10 cellular contexts compared by ENCODE assay signal in genomic region chrY:13704039-13704930, GRCh38. TPM values are rescaled to one million over a fixed set of nuclear protein-coding genes. Genes with fewer than 3 reads are reported as not detected.
DNase-seq lines count a peak whose midpoint lies in the region; FAIRE-seq and TF ChIP-seq lines count a peak whose summit lies in the region.
"Had no signal": no experiment of that assay in that cellular context is flagged by ENCODE, and none has a peak within 500 bp of the region (broad histone marks: within the 10 kb centered on the region; RNA-seq: fewer than 3 reads in every experiment).

No MANE protein-coding gene starts in this region.

- H3K9ac ChIP-seq in Karpas-422 (ENCODE audit: low read length) = no peak overlapping the region

- no peaks in the 10 kb centered on the region for H3K9me3 ChIP-seq in Karpas-422 (ENCODE audit: low read length)

- H3K4me1 ChIP-seq in Karpas-422 (ENCODE audit: low read length) = no peaks in the 10 kb centered on the region

- H3K4me3 ChIP-seq in fibroblast of villous mesenchyme (ENCODE audit: low read depth, low read length) (peak overlapping the region; percentile 51), Karpas-422 (ENCODE audit: low read length) (no peak overlapping the region)
- H3K4me3 ChIP-seq: K562 had no signal

- H3K27me3 ChIP-seq in Karpas-422 (ENCODE audit: low read length) = no peaks in the 10 kb centered on the region

- H3K36me3 ChIP-seq in Karpas-422 (ENCODE audit: insufficient read depth, low read length) = no peaks in the 10 kb centered on the region

- no peak for FAIRE-seq in urothelium cell line (lab: Jason Lieb, UNC)
- FAIRE-seq: A204.1, K562 had no signal

- no peak overlapping the region for H3K27ac ChIP-seq in Karpas-422 (ENCODE audit: low read length)

- no peaks in the 10 kb centered on the region for H3K9me2 ChIP-seq in Karpas-422 (replicated peaks; ENCODE audit: insufficient read depth, low read length)

- TF ChIP-seq CTCF in fibroblast of villous mesenchyme (IDR thresholded peaks at IDR 0.05; ENCODE audit: insufficient read depth, low read depth, low read length) = no peak

- no peak overlapping the region for H2AFZ ChIP-seq in Karpas-422 (ENCODE audit: low read length)

- H3K4me2 ChIP-seq in Karpas-422 (ENCODE audit: low read depth, low read length, poor library complexity, severe bottlenecking) = no peak overlapping the region

- DNase-seq in NCI-H1092 treated with DMSO at 0.1 percent for 48 hours (lab: John Stamatoyannopoulos, UW) (peak; percentile 24), NCI-H1092 (lab: John Stamatoyannopoulos, UW) (no peak), SKM-1 treated with dmso at 0.1 percent for 144 hours (lab: John Stamatoyannopoulos, UW; ENCODE audit: unreplicated experiment) (peak; percentile 16), fibroblast of villous mesenchyme (ENCODE audit: low read depth) (no peak), urothelium cell line (ENCODE audit: low spot score) (no peak), Karpas-422 (no peak), NOMO-1 (lab: John Stamatoyannopoulos, UW; ENCODE audit: unreplicated experiment in 2 of 2) (no peak)
- peak; percentile 30 for DNase-seq in stimulated activated CD8-positive, alpha-beta memory T cell treated with anti-CD3 and anti-CD28 coated beads, Interleukin-4, amount 100 ng/mL, for 48 hours

- H4K20me1 ChIP-seq in Karpas-422 (ENCODE audit: insufficient read depth, low read depth, low read length) = no peaks in the 10 kb centered on the region

- H3K79me2 ChIP-seq in Karpas-422 (ENCODE audit: low read length) = no peaks in the 10 kb centered on the region

RNA-seq across cellular contexts. Expression of gene TMSB4Y, which starts 0.6 kb away (rescaled TPM):
- total RNA-seq in fibroblast of villous mesenchyme = under 0.01 TPM in 1 of 2 replicates, not detected in the other
- not detected in 2 replicates for total RNA-seq in Karpas-422 (2014; rRNA removed; shearing (Covaris generic); ENCODE audit: low replicate concordance)
- total RNA-seq: K562 had no signal

Comparison
In these comparisons a context has a peak if more than half of its experiments do, and no peak if none do; other contexts are left out.
1. DNase-seq: peak in NCI-H1092 treated with DMSO at 0.1 percent for 48 hours (single experiment), SKM-1 treated with dmso at 0.1 percent for 144 hours (single experiment) and stimulated activated CD8-positive, alpha-beta memory T cell treated with anti-CD3 and anti-CD28 coated beads, Interleukin-4, amount 100 ng/mL, for 48 hours (single experiment); none in NCI-H1092 (single experiment), fibroblast of villous mesenchyme (single experiment), urothelium cell line (single experiment), Karpas-422 (single experiment) and NOMO-1 (0 of 2).